In the genomic region with DNA sequence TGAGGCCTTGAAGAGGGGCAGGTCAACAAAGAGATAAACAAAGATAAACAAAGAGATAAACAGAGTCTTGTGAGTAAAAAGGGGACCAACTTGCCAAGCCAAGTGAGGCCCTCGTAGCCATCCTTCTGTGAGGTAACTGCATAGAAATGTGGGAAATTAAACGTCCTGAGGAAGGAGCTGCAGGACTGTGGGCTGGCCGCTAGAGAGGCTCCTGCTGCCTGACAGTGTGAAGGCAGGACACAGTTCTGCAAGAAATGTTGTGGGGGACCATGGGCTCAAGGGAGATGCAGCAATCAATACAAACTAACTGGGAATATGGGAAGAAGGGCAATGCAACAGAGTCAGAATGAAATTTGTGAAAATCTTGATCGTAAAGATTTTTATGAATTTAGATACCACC, we compare ENCODE assay signal across 13 cellular contexts.
DNase-seq lines count a peak whose midpoint lies in the region; ATAC-seq, FAIRE-seq and TF ChIP-seq lines count a peak whose summit lies in the region.
"Had no signal": no experiment of that assay in that cellular context is flagged by ENCODE, and none has a peak within 500 bp of the region (broad histone marks: within the 10 kb centered on the region; RNA-seq: fewer than 3 reads in every experiment).

No MANE protein-coding gene starts in this region.

- H3K4me2 ChIP-seq in A549, result no peak overlapping the region

- H3K9me3 ChIP-seq in A549, result no peaks in the 10 kb centered on the region
- H3K9me3 ChIP-seq in upper lobe of right lung, result no peaks in the 10 kb centered on the region
- H3K9me3 ChIP-seq in ovary, result no peaks in the 10 kb centered on the region
- H3K9me3 ChIP-seq: testis had no signal

- H3K27ac ChIP-seq in A549 (no peak overlapping the region), upper lobe of right lung (no peak overlapping the region), ovary (no peak overlapping the region)
- H3K27ac ChIP-seq: coronary artery, testis had no signal

- intact Hi-C loops in upper lobe of right lung (cut with DNase I) (no loop called here), ovary (cut with DNase I) (no loop called here)

- H3K27me3 Mint-ChIP-seq in T-helper 2 cell treated with Interferon-gamma antibody and Interleukin-4, amounts not matched to agents 5 μg/mL and 100 μg/mL, for 36 hours (ENCODE audit: low read depth), result peaks cover 25% of the 10 kb centered on the region

- TF ChIP-seq RAD21 in A549 (conservative IDR thresholded peaks at IDR 0.05 in 1 of 2, IDR thresholded peaks at IDR 0.05 in 1 of 2), result 0 out of 5 replicates have a peak, but pooled peaks of 1 of the 2 experiments have one; percentile 18

- no peak for FAIRE-seq in A549 (lab: Jason Lieb, UNC)
- FAIRE-seq: GM19239 had no signal

- peak; percentile 79 to 88; a peak in 4 of 6 replicates for ATAC-seq in A549
- no peak for ATAC-seq in GM21360 (IDR thresholded peaks at IDR 0.05; ENCODE audit: unreplicated experiment)
- ATAC-seq in upper lobe of right lung, result no peak
- ATAC-seq: CD8-positive, alpha-beta T cell; left colon had no signal

- TF ChIP-seq CTCF in A549 (IDR thresholded peaks at IDR 0.05) (no peak), GM12874 (IDR thresholded peaks at IDR 0.05; ENCODE audit: insufficient read depth, low read depth, low read length) (0 out of 2 replicates have a peak, but pooled peaks have one; percentile 14), fibroblast of mammary gland (conservative IDR thresholded peaks at IDR 0.05; ENCODE audit: control insufficient read depth, insufficient read depth, low read depth, low read length) (peak; percentile 35), upper lobe of right lung (IDR thresholded peaks at IDR 0.05) (no peak), ovary (IDR thresholded peaks at IDR 0.05) (no peak)

- no peak overlapping the region for H3K27ac Mint-ChIP-seq in T-helper 2 cell treated with Interferon-gamma antibody and Interleukin-4, amounts not matched to agents 5 μg/mL and 100 μg/mL, for 36 hours
- H3K27ac Mint-ChIP-seq: CD8-positive, alpha-beta T cell had no signal

- DNase-seq in A549 (ENCODE audit: low read depth in 1 of 2, low spot score in 1 of 2) (peak; percentile 12 to 13), RKO (ENCODE audit: low spot score) (peak; percentile 41), fibroblast of mammary gland (ENCODE audit: low read depth) (peak; percentile 6), upper lobe of right lung (no peak), ovary (no peak)
- no peak for DNase-seq in T-helper 2 cell treated with Interferon-gamma antibody and Interleukin-4, amounts not matched to agents 5 μg/mL and 100 μg/mL, for 36 hours (ENCODE audit: low spot score)
- DNase-seq: CD8-positive, alpha-beta T cell; left colon; testis had no signal

- no peaks in the 10 kb centered on the region for H3K9me3 Mint-ChIP-seq in T-helper 2 cell treated with Interferon-gamma antibody and Interleukin-4, amounts not matched to agents 5 μg/mL and 100 μg/mL, for 36 hours
- H3K9me3 Mint-ChIP-seq: CD8-positive, alpha-beta T cell had no signal

- no peaks in the 10 kb centered on the region for H3K36me3 Mint-ChIP-seq in T-helper 2 cell treated with Interferon-gamma antibody and Interleukin-4, amounts not matched to agents 5 μg/mL and 100 μg/mL, for 36 hours (ENCODE audit: low read depth)
- H3K36me3 Mint-ChIP-seq: CD8-positive, alpha-beta T cell had no signal

- H3K27me3 ChIP-seq in upper lobe of right lung (peaks cover 58% of the 10 kb centered on the region), ovary (no peaks in the 10 kb centered on the region)
- H3K27me3 ChIP-seq: testis had no signal

- POLR2A ChIA-PET in A549 (lab: Yijun Ruan, JAX), result no interaction called here

- TF ChIP-seq EP300 in A549 (IDR thresholded peaks at IDR 0.05), result no peak
- no peak for TF ChIP-seq EP300 in ovary (IDR thresholded peaks at IDR 0.05)

- 17% methylated on average over 4 of the region's 4 CpGs for WGBS in A549 (ENCODE audit: missing lambda C conversion rate)
- 20 to 23% (median 23%) methylated on average over 4 of the region's 4 CpGs for WGBS in ovary, 3 donors

- H3K4me3 Mint-ChIP-seq in T-helper 2 cell treated with Interferon-gamma antibody and Interleukin-4, amounts not matched to agents 5 μg/mL and 100 μg/mL, for 36 hours, result no peak overlapping the region
- H3K4me3 Mint-ChIP-seq: CD8-positive, alpha-beta T cell had no signal

- no peak for TF ChIP-seq POLR2A in A549 (IDR thresholded peaks at IDR 0.05; ENCODE audit: low read length)
- TF ChIP-seq POLR2A in ovary (IDR thresholded peaks at IDR 0.05), result no peak

- CTCF ChIA-PET in A549 (lab: Yijun Ruan, JAX), result interaction anchor here (0.7 to 2.4 kb wide), 3 partner anchors 10 to 402 kb away, joined by 3 to 13 read pairs (median 4); no protein-coding TSS in a partner anchor

- H3K4me3 ChIP-seq in A549, result no peak overlapping the region
- H3K4me3 ChIP-seq in fibroblast of mammary gland (ENCODE audit: control insufficient read depth, low read depth, low read length), result no peak overlapping the region
- no peak overlapping the region for H3K4me3 ChIP-seq in upper lobe of right lung
- no peak overlapping the region for H3K4me3 ChIP-seq in ovary
- H3K4me3 ChIP-seq: coronary artery, testis had no signal

- no peaks in the 10 kb centered on the region for H3K4me1 ChIP-seq in A549
- peaks cover 10% of the 10 kb centered on the region for H3K4me1 ChIP-seq in upper lobe of right lung
- no peaks in the 10 kb centered on the region for H3K4me1 ChIP-seq in ovary (ENCODE audit: insufficient read depth)
- H3K4me1 ChIP-seq: testis had no signal

- H3K36me3 ChIP-seq in upper lobe of right lung (no peaks in the 10 kb centered on the region), ovary (no peaks in the 10 kb centered on the region)

- no peaks in the 10 kb centered on the region for H3K4me1 Mint-ChIP-seq in T-helper 2 cell treated with Interferon-gamma antibody and Interleukin-4, amounts not matched to agents 5 μg/mL and 100 μg/mL, for 36 hours (ENCODE audit: low read depth)

TF ChIP-seq in A549, 52 proteins besides CTCF, POLR2A, EP300 and RAD21:
- TF ChIP-seq, protein P1, sequence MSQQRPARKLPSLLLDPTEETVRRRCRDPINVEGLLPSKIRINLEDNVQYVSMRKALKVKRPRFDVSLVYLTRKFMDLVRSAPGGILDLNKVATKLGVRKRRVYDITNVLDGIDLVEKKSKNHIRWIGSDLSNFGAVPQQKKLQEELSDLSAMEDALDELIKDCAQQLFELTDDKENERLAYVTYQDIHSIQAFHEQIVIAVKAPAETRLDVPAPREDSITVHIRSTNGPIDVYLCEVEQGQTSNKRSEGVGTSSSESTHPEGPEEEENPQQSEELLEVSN (IDR thresholded peaks at IDR 0.05; ENCODE audit: borderline replicate concordance, low read depth), result no peak

Comparison
In these comparisons a context has a peak if more than half of its experiments do, and no peak if none do; other contexts are left out.
1. ATAC-seq: peak in A549 (2 of 2); none in GM21360 (single experiment) and upper lobe of right lung (single experiment).
2. DNase-seq: peak in A549 (2 of 2), RKO (single experiment) and fibroblast of mammary gland (single experiment); none in T-helper 2 cell treated with Interferon-gamma antibody and Interleukin-4, amounts not matched to agents 5 μg/mL and 100 μg/mL, for 36 hours (single experiment), upper lobe of right lung (single experiment) and ovary (0 of 5).
3. CTCF ChIP-seq: peak in GM12874 (single experiment) and fibroblast of mammary gland (single experiment); none in A549 (single experiment), upper lobe of right lung (single experiment) and ovary (0 of 3).